ENCODE assay signal across 13 cellular contexts in genomic region chr9:128898382-128898781, GRCh38. TPM values are rescaled to one million over a fixed set of nuclear protein-coding genes. Genes with fewer than 3 reads are reported as not detected.
DNase-seq lines count a peak whose midpoint lies in the region; TF ChIP-seq lines count a peak whose summit lies in the region.
"Had no signal": no experiment of that assay in that cellular context is flagged by ENCODE, and none has a peak within 500 bp of the region (broad histone marks: within the 10 kb centered on the region; RNA-seq: fewer than 3 reads in every experiment).

No MANE protein-coding gene starts in this region.

- H3K9me3 ChIP-seq in BLaER1, result no peaks in the 10 kb centered on the region
- H3K9me3 ChIP-seq in PC-9 (ENCODE audit: insufficient read depth, low read depth), result no peaks in the 10 kb centered on the region
- H3K9me3 ChIP-seq in effector memory CD4-positive, alpha-beta T cell (ENCODE audit: control insufficient read depth, low read length), result no peaks in the 10 kb centered on the region
- H3K9me3 ChIP-seq: SJCRH30 had no signal

- peaks cover 47% of the 10 kb centered on the region for H3F3A ChIP-seq in PC-9 (ENCODE audit: insufficient read depth, low read depth)

- peaks cover 22% of the 10 kb centered on the region for H3K4me1 Mint-ChIP-seq in nephron progenitor cell

- DNase-seq in PC-9 (no peak), nephron progenitor cell (no peak), NCI-H748 treated with DMSO at 0.1 percent for 48 hours (lab: John Stamatoyannopoulos, UW) (no peak), HuH-7.5 (ENCODE audit: low spot score) (no peak), NCI-H187 treated with DMSO at 0.1 percent for 48 hours (lab: John Stamatoyannopoulos, UW) (no peak), GOT3 (lab: John Stamatoyannopoulos, UW) (no peak)
- DNase-seq in effector memory CD4-positive, alpha-beta T cell, result no peak
- DNase-seq: activated CD4-positive, alpha-beta T cell treated with anti-CD3 and anti-CD28 coated beads for 48 hours; kidney glomerular epithelial cell; MM.1S; NCI-H446; SJCRH30 had no signal

- peaks cover 13% of the 10 kb centered on the region for H3K79me2 ChIP-seq in PC-9 (ENCODE audit: low read depth)

- CTCF ChIA-PET in PC-9 (lab: Charles Lee), result no interaction called here

- H3K9me2 ChIP-seq in PC-9 (ENCODE audit: insufficient read depth), result no peaks in the 10 kb centered on the region

- H4K20me1 ChIP-seq in BLaER1 (peaks cover 68% of the 10 kb centered on the region), PC-9 (ENCODE audit: insufficient read depth) (no peaks in the 10 kb centered on the region)

- no peaks in the 10 kb centered on the region for H3K27me3 ChIP-seq in BLaER1
- no peaks in the 10 kb centered on the region for H3K27me3 ChIP-seq in PC-9 (ENCODE audit: insufficient read depth, low read depth)
- H3K27me3 ChIP-seq in effector memory CD4-positive, alpha-beta T cell (replicated peaks; ENCODE audit: control insufficient read depth, insufficient read depth, low read length, poor library complexity, severe bottlenecking), result no peaks in the 10 kb centered on the region
- H3K27me3 ChIP-seq: SJCRH30 had no signal

- H3K36me3 Mint-ChIP-seq in nephron progenitor cell (ENCODE audit: low read depth), result peaks cover 11% of the 10 kb centered on the region

- no peak overlapping the region for H2AFZ ChIP-seq in PC-9

- H3K4me1 ChIP-seq in BLaER1 (peaks cover 59% of the 10 kb centered on the region), PC-9 (replicated peaks; ENCODE audit: insufficient read depth) (peaks cover 59% of the 10 kb centered on the region)
- H3K4me1 ChIP-seq in effector memory CD4-positive, alpha-beta T cell (ENCODE audit: control insufficient read depth, insufficient read depth, low read length, poor library complexity, severe bottlenecking), result peaks cover 77% of the 10 kb centered on the region

- no peaks in the 10 kb centered on the region for H3K27me3 Mint-ChIP-seq in nephron progenitor cell (ENCODE audit: low read depth, poor library complexity)

- POLR2A ChIA-PET in PC-9 (lab: Charles Lee; ENCODE audit: unreplicated experiment), result no interaction called here

- no peak overlapping the region for H3K4me3 ChIP-seq in BLaER1
- no peak overlapping the region for H3K4me3 ChIP-seq in PC-9
- H3K4me3 ChIP-seq in effector memory CD4-positive, alpha-beta T cell (ENCODE audit: insufficient read depth, low read depth, low read length, poor library complexity, severe bottlenecking), result no peak overlapping the region
- H3K4me3 ChIP-seq: SJCRH30 had no signal

- H3K4me3 Mint-ChIP-seq in nephron progenitor cell, result no peak overlapping the region

- H3K9ac ChIP-seq in BLaER1, result peak overlapping the region; percentile 8; the same call in 1 of the 2 replicates

- peak overlapping the region; percentile 76 for H3K27ac ChIP-seq in BLaER1
- H3K27ac ChIP-seq in PC-9, result peak overlapping the region; percentile 17; the same call in 1 of the 2 replicates
- H3K27ac ChIP-seq in effector memory CD4-positive, alpha-beta T cell (ENCODE audit: insufficient read depth, low read length, poor library complexity, severe bottlenecking), result peak overlapping the region; percentile 63
- H3K27ac ChIP-seq: SJCRH30 had no signal

- H3K36me3 ChIP-seq in BLaER1, result peaks cover 76% of the 10 kb centered on the region
- peaks cover 16% of the 10 kb centered on the region; the same call in 1 of the 2 replicates for H3K36me3 ChIP-seq in PC-9 (ENCODE audit: low read depth)
- H3K36me3 ChIP-seq in effector memory CD4-positive, alpha-beta T cell (ENCODE audit: control insufficient read depth, insufficient read depth, low read length), result peaks cover 6% of the 10 kb centered on the region

- H3K27ac Mint-ChIP-seq in nephron progenitor cell, result peak overlapping the region; percentile 66

- no peaks in the 10 kb centered on the region for H3K9me3 Mint-ChIP-seq in nephron progenitor cell

- intact Hi-C loops in PC-9 (cut with micrococcal nuclease; ENCODE audit: unreplicated experiment), result no loop called here

- TF ChIP-seq CTCF in PC-9 (conservative IDR thresholded peaks at IDR 0.05), result no peak
- no peak for TF ChIP-seq CTCF in nephron progenitor cell (IDR thresholded peaks at IDR 0.05)

- BruUV-seq in PC-9 (replicated peaks; lab: Mats Ljungman, UMichigan), result no TSS peak

- H3K4me2 ChIP-seq in BLaER1 (peak overlapping the region; percentile 65), PC-9 (no peak overlapping the region)

RNA-seq across cellular contexts. Expression of gene LRRC8A, which starts 16.4 kb away (rescaled TPM):
- 90.3 and 95.7 TPM in 2 replicates for total RNA-seq in PC-9 (2021)

RNA-seq across cellular contexts. Expression of gene KYAT1, which starts 16.6 kb away (rescaled TPM):
- 26.1 and 27.6 TPM in 2 replicates for total RNA-seq in PC-9 (2021)

RNA-seq across cellular contexts. Expression of gene PHYHD1, which starts 22.4 kb away (rescaled TPM):
- 4.2 and 6.3 TPM in 2 replicates for total RNA-seq in PC-9 (2021)

RNA-seq across cellular contexts. Expression of gene DOLK, which starts 49.0 kb away (rescaled TPM):
- total RNA-seq in PC-9 (2021), result 18.0 and 19.0 TPM in 2 replicates

RNA-seq across cellular contexts. Expression of gene NUP188, which starts 49.1 kb away (rescaled TPM):
- 59.7 and 90.0 TPM in 2 replicates for total RNA-seq in PC-9 (2021)

Comparison
In these comparisons a context has a peak if more than half of its experiments do, and no peak if none do; other contexts are left out.
1. H3K27ac ChIP-seq: peak in every context shown above with its lines; median percentile 76 in BLaER1; 63 in effector memory CD4-positive, alpha-beta T cell; 17 in PC-9.